In the genomic region with DNA sequence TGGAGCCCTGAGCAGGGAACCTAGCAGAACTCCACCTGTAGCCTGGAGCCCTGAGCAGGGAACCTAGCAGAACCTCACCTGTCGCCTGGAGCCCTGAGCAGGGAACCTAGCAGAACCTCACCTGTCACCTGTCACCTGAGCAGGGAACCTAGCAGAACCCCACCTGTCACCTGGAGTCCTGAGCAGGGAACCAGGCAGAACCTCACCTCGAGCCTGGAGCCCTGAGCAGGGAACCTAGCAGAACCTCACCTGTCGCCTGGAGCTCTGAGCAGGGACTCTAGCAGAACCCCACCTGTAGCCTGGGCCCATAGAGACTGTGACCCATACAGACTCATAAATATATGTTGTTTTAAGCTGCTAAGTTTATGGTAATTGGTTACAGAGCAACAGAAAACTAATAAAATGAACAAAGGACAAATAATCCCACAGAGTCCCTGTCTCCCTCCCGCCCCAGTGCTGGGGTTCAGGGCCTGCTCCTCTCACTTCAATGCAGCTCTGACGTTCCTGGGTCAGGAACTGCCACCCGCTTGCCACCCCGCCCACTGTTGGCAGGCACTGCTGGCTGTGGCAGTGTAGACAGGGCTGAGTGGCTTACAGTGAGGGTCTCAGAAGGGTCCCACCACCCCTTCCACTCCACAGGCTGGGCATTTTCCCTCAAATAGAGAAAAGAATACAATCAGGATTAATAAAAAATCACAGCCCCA, we compare ENCODE assay signal across 18 cellular contexts.
DNase-seq lines count a peak whose midpoint lies in the region; ATAC-seq and TF ChIP-seq lines count a peak whose summit lies in the region.
"Had no signal": no experiment of that assay in that cellular context is flagged by ENCODE, and none has a peak within 500 bp of the region (broad histone marks: within the 10 kb centered on the region; RNA-seq: fewer than 3 reads in every experiment).

No MANE protein-coding gene starts in this region.

- H3K4me3 ChIP-seq in CD4-positive, CD25-positive, alpha-beta regulatory T cell (ENCODE audit: low read depth, low read length) = no peak overlapping the region
- H3K4me3 ChIP-seq in body of pancreas = no peak overlapping the region
- H3K4me3 ChIP-seq in right lobe of liver = no peak overlapping the region

- H3K36me3 Mint-ChIP-seq in CD4-positive, CD25-positive, alpha-beta regulatory T cell = peaks cover 12% of the 10 kb centered on the region

- intact Hi-C loops in body of pancreas (cut with DNase I) = no loop called here
- intact Hi-C loops in posterior vena cava (cut with DNase I) = no loop called here
- intact Hi-C loops in right lobe of liver (cut with DNase I) = no loop called here

- ATAC-seq in CD4-positive, CD25-positive, alpha-beta regulatory T cell (ENCODE audit: low read depth in 2 of 2) = no peak
- ATAC-seq in body of pancreas (peak; percentile 18), right lobe of liver (no peak), GM18873 (IDR thresholded peaks at IDR 0.05; ENCODE audit: low FRiP score, unreplicated experiment) (no peak)

- peaks cover 0 to 11% (median 0%) of the 10 kb centered on the region in 7 donors for H3K9me3 Mint-ChIP-seq in CD4-positive, CD25-positive, alpha-beta regulatory T cell

- peaks cover 8 to 41% (median 21%) of the 10 kb centered on the region in 4 donors for H3K4me1 Mint-ChIP-seq in CD4-positive, CD25-positive, alpha-beta regulatory T cell

- H3K27ac Mint-ChIP-seq in CD4-positive, CD25-positive, alpha-beta regulatory T cell = peak overlapping the region in 2 of 3 donors; percentile 53 to 84

- TF ChIP-seq CTCF in body of pancreas (IDR thresholded peaks at IDR 0.05) = no peak
- no peak for TF ChIP-seq CTCF in right lobe of liver (IDR thresholded peaks at IDR 0.05)

- DNase-seq in activated T-cell treated with anti-CD3 and anti-CD28 coated beads, Interleukin-2, amount 50 U/mL, for 1 hour = peak; percentile 11
- no peak for DNase-seq in activated T-cell treated with anti-CD3 and anti-CD28 coated beads, Interleukin-2, amount 50 U/mL, for 48 hours
- DNase-seq in CD4-positive, CD25-positive, alpha-beta regulatory T cell = no peak
- DNase-seq in body of pancreas = no peak
- peak; percentile 34 for DNase-seq in posterior vena cava (ENCODE audit: low spot score)
- no peak for DNase-seq in right lobe of liver
- no peak for DNase-seq in SHP77 treated with DMSO at 0.1 percent for 48 hours (lab: John Stamatoyannopoulos, UW)
- DNase-seq: DMS79 treated with DMSO at 0.1 percent for 48 hours, H7, Kasumi-1, MM.1S, NCI-H1105, NCI-H1694, NCI-H2107, NCI-H226, NCI-H69 had no signal

- H3K36me3 ChIP-seq in CD4-positive, CD25-positive, alpha-beta regulatory T cell (ENCODE audit: control insufficient read depth, insufficient read depth, low read length) = no peaks in the 10 kb centered on the region
- H3K36me3 ChIP-seq in body of pancreas (replicated peaks in 1 of 2; ENCODE audit: insufficient read depth in 1 of 2, low read depth in 2 of 2) (no peaks in the 10 kb centered on the region), right lobe of liver (no peaks in the 10 kb centered on the region)

- peaks cover 2 to 6% of the 10 kb centered on the region in 2 experiments for H3K9me3 ChIP-seq in CD4-positive, CD25-positive, alpha-beta regulatory T cell (ENCODE audit: control insufficient read depth in 2 of 2, low read length in 2 of 2)
- H3K9me3 ChIP-seq in body of pancreas = no peaks in the 10 kb centered on the region
- H3K9me3 ChIP-seq in right lobe of liver = no peaks in the 10 kb centered on the region

- TF ChIP-seq POLR2A in body of pancreas (IDR thresholded peaks at IDR 0.05) (no peak), right lobe of liver (IDR thresholded peaks at IDR 0.05) (no peak)

- no peaks in the 10 kb centered on the region for H3K4me1 ChIP-seq in CD4-positive, CD25-positive, alpha-beta regulatory T cell (ENCODE audit: control insufficient read depth, insufficient read depth, low read length, poor library complexity, severe bottlenecking)
- no peaks in the 10 kb centered on the region for H3K4me1 ChIP-seq in body of pancreas
- H3K4me1 ChIP-seq in right lobe of liver = no peaks in the 10 kb centered on the region

- H3K27ac ChIP-seq in CD4-positive, CD25-positive, alpha-beta regulatory T cell (ENCODE audit: insufficient read depth, low read length, poor library complexity, severe bottlenecking) = no peak overlapping the region
- peak overlapping the region in 2 of 4 donors; percentile 47 to 71 for H3K27ac ChIP-seq in body of pancreas
- no peak overlapping the region for H3K27ac ChIP-seq in right lobe of liver

- H3K27me3 ChIP-seq in CD4-positive, CD25-positive, alpha-beta regulatory T cell (ENCODE audit: control insufficient read depth, insufficient read depth, low read length) = no peaks in the 10 kb centered on the region
- H3K27me3 ChIP-seq in body of pancreas = no peaks in the 10 kb centered on the region
- no peaks in the 10 kb centered on the region for H3K27me3 ChIP-seq in right lobe of liver

- H3K4me3 Mint-ChIP-seq in CD4-positive, CD25-positive, alpha-beta regulatory T cell = peak overlapping the region in 1 of 4 donors; percentile 54
- H3K4me3 Mint-ChIP-seq: CD8-positive, alpha-beta memory T cell had no signal

- 82 to 89% methylated on average over 4 to 7 of the region's 7 CpGs for WGBS in body of pancreas, 2 donors
- 80% methylated on average over 2 of the region's 7 CpGs for whole genome bisulfite sequencing in right lobe of liver (ENCODE audit: insufficient coverage, low coverage, low lambda C conversion rate, missing lambda C conversion rate)

- no peaks in the 10 kb centered on the region for H3K27me3 Mint-ChIP-seq in CD4-positive, CD25-positive, alpha-beta regulatory T cell
- H3K27me3 Mint-ChIP-seq: CD8-positive, alpha-beta memory T cell had no signal

Comparison
In these comparisons a context has a peak if more than half of its experiments do, and no peak if none do; other contexts are left out.
1. DNase-seq: peak in activated T-cell treated with anti-CD3 and anti-CD28 coated beads, Interleukin-2, amount 50 U/mL, for 1 hour (single experiment) and posterior vena cava (single experiment); none in activated T-cell treated with anti-CD3 and anti-CD28 coated beads, Interleukin-2, amount 50 U/mL, for 48 hours (0 of 2), CD4-positive, CD25-positive, alpha-beta regulatory T cell (0 of 3), body of pancreas (0 of 4), right lobe of liver (0 of 3) and SHP77 treated with DMSO at 0.1 percent for 48 hours (single experiment).